In the genomic region with DNA sequence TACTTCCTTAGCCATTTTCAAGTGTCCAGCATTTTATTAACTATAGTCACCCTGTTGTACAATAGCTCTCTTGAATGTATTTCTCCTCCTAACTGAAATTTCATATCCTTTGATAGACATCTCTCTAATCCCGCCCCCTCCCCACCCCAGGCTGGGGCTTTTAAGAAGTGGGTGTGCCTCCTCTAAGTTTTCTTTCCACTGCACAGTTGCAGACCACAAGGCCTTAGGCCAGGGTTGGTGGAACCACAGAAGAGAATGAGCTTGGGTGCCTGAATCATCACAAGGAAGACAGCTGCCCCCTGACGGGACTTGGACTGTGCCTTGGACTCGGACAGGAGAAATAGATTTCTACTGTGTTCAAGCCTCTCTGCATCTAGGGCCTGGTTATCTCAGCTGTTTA, we compare ENCODE assay signal across 22 cellular contexts.
A peak's percentile ranks its signal among the peaks of the same experiment; 100 is the strongest.
DNase-seq lines count a peak whose midpoint lies in the region; ATAC-seq, FAIRE-seq and TF ChIP-seq lines count a peak whose summit lies in the region.
"Had no signal": no experiment of that assay in that cellular context is flagged by ENCODE, and none has a peak within 500 bp of the region (broad histone marks: within the 10 kb centered on the region; RNA-seq: fewer than 3 reads in every experiment).

No MANE protein-coding gene starts in this region.

- POLR2A ChIA-PET in activated CD4-positive, alpha-beta T cell treated with anti-CD3 and anti-CD28 coated beads, Interleukin-2, amount 10 ng/mL, durations not matched to agents 7 days and 5 days (lab: Charles Lee) = no interaction called here
- POLR2A ChIA-PET in A673 (lab: Charles Lee; ENCODE audit: low non-redundant PET) = no interaction called here

- CTCF ChIA-PET in activated CD4-positive, alpha-beta T cell treated with anti-CD3 and anti-CD28 coated beads, Interleukin-2, amount 10 ng/mL, durations not matched to agents 7 days and 5 days (lab: Charles Lee) = interaction anchor here (1.5 kb wide), 1 partner anchor 124 kb away, joined by 5 read pairs; a partner anchor contains a TSS
- CTCF ChIA-PET in A673 (lab: Charles Lee) = no interaction called here

- no peaks in the 10 kb centered on the region for H3K36me3 Mint-ChIP-seq in activated CD4-positive, alpha-beta T cell treated with anti-CD3 and anti-CD28 coated beads, Interleukin-2, amount 10 ng/mL, durations not matched to agents 7 days and 5 days (ENCODE audit: low read depth)
- no peaks in the 10 kb centered on the region for H3K36me3 Mint-ChIP-seq in astrocyte (ENCODE audit: low read depth, unreplicated experiment)
- H3K36me3 Mint-ChIP-seq: CD8-positive, alpha-beta memory T cell had no signal

- H3K27me3 ChIP-seq in astrocyte (ENCODE audit: insufficient read depth, low read length) (peaks cover 4% of the 10 kb centered on the region), A673 (replicated peaks; ENCODE audit: insufficient read depth, low read depth, low read length, poor library complexity) (no peaks in the 10 kb centered on the region)
- H3K27me3 ChIP-seq: ascending aorta, esophagus muscularis mucosa had no signal

- no peaks in the 10 kb centered on the region for H3K9me3 ChIP-seq in astrocyte (ENCODE audit: insufficient read depth, low read depth, low read length)
- H3K9me3 ChIP-seq in A673 (ENCODE audit: low read depth, low read length, poor library complexity, severe bottlenecking) = no peaks in the 10 kb centered on the region
- H3K9me3 ChIP-seq: ascending aorta, esophagus muscularis mucosa had no signal

- no peak overlapping the region for H3K4me2 ChIP-seq in astrocyte (ENCODE audit: low read length)

- H4K20me1 ChIP-seq in astrocyte (ENCODE audit: insufficient read depth, low read length) = no peaks in the 10 kb centered on the region

- no peak overlapping the region for H3K9ac ChIP-seq in astrocyte (ENCODE audit: low read length)
- H3K9ac ChIP-seq: GM23248 had no signal

- TF ChIP-seq CTCF in astrocyte (IDR thresholded peaks at IDR 0.05; ENCODE audit: insufficient read depth, low read depth, low read length) (no peak), A673 (conservative IDR thresholded peaks at IDR 0.05; ENCODE audit: low read depth, low read length) (no peak)

- no peaks in the 10 kb centered on the region for H3K79me2 ChIP-seq in astrocyte (ENCODE audit: insufficient read depth, low read length)

- no TSS peak for BruUV-seq in A673 (replicated peaks; lab: Mats Ljungman, UMichigan)

- intact Hi-C loops in A673 (cut with micrococcal nuclease; ENCODE audit: unreplicated experiment) = no loop called here

- no peak for FAIRE-seq in astrocyte (lab: Jason Lieb, UNC)
- FAIRE-seq: keratinocyte had no signal

- no peak for ATAC-seq in HG03139 (IDR thresholded peaks at IDR 0.05; ENCODE audit: unreplicated experiment)
- ATAC-seq: sciatic nerve had no signal

- H3K27me3 Mint-ChIP-seq in activated CD4-positive, alpha-beta T cell treated with anti-CD3 and anti-CD28 coated beads, Interleukin-2, amount 10 ng/mL, durations not matched to agents 7 days and 5 days = peaks cover 9% of the 10 kb centered on the region
- peaks cover 25% of the 10 kb centered on the region for H3K27me3 Mint-ChIP-seq in astrocyte (ENCODE audit: low read depth, unreplicated experiment)

- H3K27ac ChIP-seq in astrocyte (ENCODE audit: low read depth, low read length) = no peak overlapping the region
- H3K27ac ChIP-seq in A673 (ENCODE audit: low read depth, low read length, poor library complexity, severe bottlenecking) = no peak overlapping the region
- H3K27ac ChIP-seq: ascending aorta, esophagus muscularis mucosa, GM23248 had no signal

- H3K4me3 ChIP-seq in astrocyte (ENCODE audit: insufficient read depth, low read depth, low read length) (no peak overlapping the region), A673 (ENCODE audit: low read depth, low read length, poor library complexity, severe bottlenecking) (no peak overlapping the region)
- H3K4me3 ChIP-seq: ascending aorta, esophagus muscularis mucosa, GM23248 had no signal

- H3K9me3 Mint-ChIP-seq in activated CD4-positive, alpha-beta T cell treated with anti-CD3 and anti-CD28 coated beads, Interleukin-2, amount 10 ng/mL, durations not matched to agents 7 days and 5 days = no peaks in the 10 kb centered on the region
- peaks cover 2% of the 10 kb centered on the region for H3K9me3 Mint-ChIP-seq in astrocyte (ENCODE audit: unreplicated experiment)
- H3K9me3 Mint-ChIP-seq: CD8-positive, alpha-beta memory T cell; dendritic cell treated with granulocyte-macrophage colony-stimulating factor and Interleukin-4, amounts not matched to agents 40 ng/mL and 50 ng/mL, for 4 days had no signal

- no peak overlapping the region for H3K27ac Mint-ChIP-seq in activated CD4-positive, alpha-beta T cell treated with anti-CD3 and anti-CD28 coated beads, Interleukin-2, amount 10 ng/mL, durations not matched to agents 7 days and 5 days
- no peak overlapping the region for H3K27ac Mint-ChIP-seq in astrocyte (ENCODE audit: unreplicated experiment)
- H3K27ac Mint-ChIP-seq: dendritic cell treated with granulocyte-macrophage colony-stimulating factor and Interleukin-4, amounts not matched to agents 40 ng/mL and 50 ng/mL, for 4 days had no signal

- DNase-seq in activated CD4-positive, alpha-beta T cell treated with anti-CD3 and anti-CD28 coated beads, Interleukin-2, amount 10 ng/mL, durations not matched to agents 7 days and 5 days = peak; percentile 34
- DNase-seq in activated CD4-positive, alpha-beta T cell treated with anti-CD3 and anti-CD28 coated beads, Interleukin-2, amount 50 U/mL, for 1 hour = no peak
- DNase-seq in OCI-M1 (lab: John Stamatoyannopoulos, UW) = peak; percentile 83
- peak; percentile 27 for DNase-seq in astrocyte (ENCODE audit: low read depth)
- DNase-seq in renal cortical epithelial cell (ENCODE audit: low read depth) = peak; percentile 37
- no peak for DNase-seq in A673 (ENCODE audit: low spot score)
- no peak for DNase-seq in stimulated activated CD4-positive, alpha-beta T cell treated with anti-CD3 and anti-CD28 coated beads, Interleukin-4, amount 100 ng/mL, for 24 hours
- DNase-seq: activated CD4-positive, alpha-beta T cell treated with anti-CD3 and anti-CD28 coated beads for 1 hour; CD8-positive, alpha-beta memory T cell; GM23248; head of caudate nucleus; midbrain; NCI-H2107; NCI-H82; stimulated activated CD4-positive, alpha-beta T cell treated with anti-CD3 and anti-CD28 coated beads, Interleukin-4, amount 100 ng/mL, for 1 hour; trophoblast cell had no signal

- H3K36me3 ChIP-seq in astrocyte (ENCODE audit: insufficient read depth, low read length) = no peaks in the 10 kb centered on the region
- H3K36me3 ChIP-seq in A673 (ENCODE audit: insufficient read depth, low read length, poor library complexity, severe bottlenecking) = no peaks in the 10 kb centered on the region
- H3K36me3 ChIP-seq: ascending aorta, esophagus muscularis mucosa had no signal

- H2AFZ ChIP-seq in astrocyte (ENCODE audit: low read depth, low read length) = no peak overlapping the region
- H2AFZ ChIP-seq: GM23248 had no signal

- H3K4me3 Mint-ChIP-seq in activated CD4-positive, alpha-beta T cell treated with anti-CD3 and anti-CD28 coated beads, Interleukin-2, amount 10 ng/mL, durations not matched to agents 7 days and 5 days = no peak overlapping the region
- no peak overlapping the region for H3K4me3 Mint-ChIP-seq in astrocyte (ENCODE audit: unreplicated experiment)
- H3K4me3 Mint-ChIP-seq: CD8-positive, alpha-beta memory T cell; dendritic cell treated with granulocyte-macrophage colony-stimulating factor and Interleukin-4, amounts not matched to agents 40 ng/mL and 50 ng/mL, for 4 days had no signal

- peaks cover 11% of the 10 kb centered on the region for H3K4me1 Mint-ChIP-seq in activated CD4-positive, alpha-beta T cell treated with anti-CD3 and anti-CD28 coated beads, Interleukin-2, amount 10 ng/mL, durations not matched to agents 7 days and 5 days
- peaks cover 6% of the 10 kb centered on the region for H3K4me1 Mint-ChIP-seq in astrocyte (ENCODE audit: low read depth, unreplicated experiment)

- H3K4me1 ChIP-seq in astrocyte (ENCODE audit: insufficient read depth, low read length) (no peaks in the 10 kb centered on the region), A673 (ENCODE audit: insufficient read depth, low read length, poor library complexity, severe bottlenecking) (peaks cover 24% of the 10 kb centered on the region)
- H3K4me1 ChIP-seq: ascending aorta, esophagus muscularis mucosa had no signal

Comparison
In these comparisons a context has a peak if more than half of its experiments do, and no peak if none do; other contexts are left out.
1. DNase-seq: peak in activated CD4-positive, alpha-beta T cell treated with anti-CD3 and anti-CD28 coated beads, Interleukin-2, amount 10 ng/mL, durations not matched to agents 7 days and 5 days (single experiment), OCI-M1 (single experiment), astrocyte (single experiment) and renal cortical epithelial cell (single experiment); none in activated CD4-positive, alpha-beta T cell treated with anti-CD3 and anti-CD28 coated beads, Interleukin-2, amount 50 U/mL, for 1 hour (single experiment), A673 (single experiment) and stimulated activated CD4-positive, alpha-beta T cell treated with anti-CD3 and anti-CD28 coated beads, Interleukin-4, amount 100 ng/mL, for 24 hours (single experiment).